ENCODE assay signal across 8 cellular contexts in the genomic region with DNA sequence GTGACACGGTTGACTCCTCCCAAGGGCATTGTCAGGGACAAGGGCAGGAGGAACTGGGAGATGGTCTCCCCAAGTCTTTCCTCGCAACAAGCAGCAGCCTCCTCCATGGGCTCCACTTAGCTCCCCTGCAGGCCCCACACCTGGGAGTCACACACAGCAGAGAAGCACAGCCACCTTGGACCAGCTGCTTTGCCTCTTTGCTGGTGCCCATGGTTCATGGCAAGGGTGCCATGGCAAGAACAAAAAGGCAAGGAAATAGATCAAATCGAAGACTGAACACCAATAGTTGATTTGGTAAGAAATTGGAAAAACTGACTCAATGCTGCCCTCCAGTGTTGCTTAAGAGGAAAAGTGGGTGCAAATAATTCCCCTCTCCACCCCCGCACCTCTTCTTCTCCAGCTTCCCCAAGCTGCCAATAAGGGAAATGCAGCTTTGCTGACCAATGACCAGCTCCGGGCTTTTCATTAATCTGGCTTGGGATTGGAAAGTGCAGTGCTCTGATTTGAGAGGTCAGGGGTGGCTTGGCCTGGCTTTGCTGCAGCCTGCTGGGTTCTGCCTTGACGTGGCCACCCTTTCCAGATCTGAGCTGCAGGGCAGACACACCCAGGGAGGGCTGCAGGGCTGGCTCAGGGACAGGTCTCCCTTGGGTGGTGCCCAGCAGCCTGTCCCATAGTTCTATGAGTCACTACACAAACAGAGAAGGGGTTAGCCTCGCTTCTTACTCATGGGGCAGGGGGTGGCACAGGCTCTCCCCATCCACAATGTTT.
DNase-seq lines count a peak whose midpoint lies in the region; ATAC-seq and TF ChIP-seq lines count a peak whose summit lies in the region.

No MANE protein-coding gene starts in this region.

- H3K79me2 ChIP-seq in fibroblast of lung (ENCODE audit: control insufficient read depth, insufficient read depth, low read length), result no peaks in the 10 kb centered on the region

- no peaks in the 10 kb centered on the region for H3K36me3 Mint-ChIP-seq in activated T-cell treated with anti-CD3 and anti-CD28 coated beads, Interleukin-2, amount 50 U/mL, for 4 hours (ENCODE audit: insufficient read depth)
- H3K36me3 Mint-ChIP-seq in natural killer cell treated with Interleukin-12 subunit alpha and Interleukin-12 subunit beta and Interleukin-15 and Interleukin-18, amount 100 ng/mL, for 72 hours, result peaks cover 13% of the 10 kb centered on the region

- no peaks in the 10 kb centered on the region for H3K27me3 ChIP-seq in fibroblast of lung (ENCODE audit: control insufficient read depth, insufficient read depth, low read length)

- H3K27ac Mint-ChIP-seq in natural killer cell treated with Interleukin-12 subunit alpha and Interleukin-12 subunit beta and Interleukin-15 and Interleukin-18, amount 100 ng/mL, for 72 hours, result peak overlapping the region; percentile 64 to 92

- no peaks in the 10 kb centered on the region for H3K36me3 ChIP-seq in fibroblast of lung (ENCODE audit: control insufficient read depth, insufficient read depth, low read length)

- peaks cover 19% of the 10 kb centered on the region for H3K9me3 Mint-ChIP-seq in activated T-cell treated with anti-CD3 and anti-CD28 coated beads, Interleukin-2, amount 50 U/mL, for 4 hours
- peaks cover 6% of the 10 kb centered on the region for H3K9me3 Mint-ChIP-seq in natural killer cell treated with Interleukin-12 subunit alpha and Interleukin-12 subunit beta and Interleukin-15 and Interleukin-18, amount 100 ng/mL, for 72 hours

- DNase-seq in AG08395 (ENCODE audit: low spot score) (peak; percentile 96), NCI-H82 (lab: John Stamatoyannopoulos, UW) (peak; percentile 86), fibroblast of lung (ENCODE audit: low read depth in 2 of 2) (peak; percentile 84 to 95), NCI-H187 treated with DMSO at 0.1 percent for 48 hours (lab: John Stamatoyannopoulos, UW) (no peak)
- peak; percentile 23 for DNase-seq in activated T-cell treated with anti-CD3 and anti-CD28 coated beads, Interleukin-2, amount 50 U/mL, for 4 hours
- peak; percentile 67 for DNase-seq in natural killer cell treated with Interleukin-12 subunit alpha and Interleukin-12 subunit beta and Interleukin-15 and Interleukin-18, amount 100 ng/mL, for 72 hours (ENCODE audit: low spot score)

- ATAC-seq in HG03442 (IDR thresholded peaks at IDR 0.05; ENCODE audit: unreplicated experiment), result peak; percentile 35
- peak; percentile 14 to 22 for ATAC-seq in activated T-cell treated with anti-CD3 and anti-CD28 coated beads, Interleukin-2, amount 50 U/mL, for 4 hours
- ATAC-seq in natural killer cell treated with Interleukin-12 subunit alpha and Interleukin-12 subunit beta and Interleukin-15 and Interleukin-18, amount 100 ng/mL, for 72 hours, result peak; percentile 61 to 63

- no peak overlapping the region for H3K9ac ChIP-seq in fibroblast of lung (ENCODE audit: insufficient read depth, low read length)

- H3K4me3 ChIP-seq in fibroblast of lung (replicated peaks in 1 of 4; ENCODE audit: control extremely low read depth in 1 of 4, insufficient read depth in 1 of 4, low read depth in 3 of 4, low read length in 4 of 4), result peak overlapping the region in 1 of 4 experiments; percentile 7

- H3K27me3 Mint-ChIP-seq in activated T-cell treated with anti-CD3 and anti-CD28 coated beads, Interleukin-2, amount 50 U/mL, for 4 hours (ENCODE audit: low read depth), result peaks cover 2% of the 10 kb centered on the region
- no peaks in the 10 kb centered on the region for H3K27me3 Mint-ChIP-seq in natural killer cell treated with Interleukin-12 subunit alpha and Interleukin-12 subunit beta and Interleukin-15 and Interleukin-18, amount 100 ng/mL, for 72 hours

- peaks cover 23% of the 10 kb centered on the region for H3K4me1 ChIP-seq in fibroblast of lung (ENCODE audit: control insufficient read depth, extremely low read depth, insufficient read depth, low read length)

- no peaks in the 10 kb centered on the region for H3K9me3 ChIP-seq in fibroblast of lung (ENCODE audit: control insufficient read depth, insufficient read depth, low read depth, low read length)

- H4K20me1 ChIP-seq in fibroblast of lung (ENCODE audit: control insufficient read depth, extremely low read depth, insufficient read depth, low read length), result no peaks in the 10 kb centered on the region

- peak overlapping the region; percentile 67 for H2AFZ ChIP-seq in fibroblast of lung (ENCODE audit: low read length)

- H3K4me3 Mint-ChIP-seq in activated T-cell treated with anti-CD3 and anti-CD28 coated beads, Interleukin-2, amount 50 U/mL, for 4 hours, result no peak overlapping the region
- H3K4me3 Mint-ChIP-seq in natural killer cell treated with Interleukin-12 subunit alpha and Interleukin-12 subunit beta and Interleukin-15 and Interleukin-18, amount 100 ng/mL, for 72 hours, result peak overlapping the region; percentile 73

- H3K4me2 ChIP-seq in fibroblast of lung (ENCODE audit: extremely low read depth, insufficient read depth, low read length), result peak overlapping the region; percentile 72

- H3K4me1 Mint-ChIP-seq in activated T-cell treated with anti-CD3 and anti-CD28 coated beads, Interleukin-2, amount 50 U/mL, for 4 hours (ENCODE audit: low read depth), result peaks cover 40% of the 10 kb centered on the region
- peaks cover 36% of the 10 kb centered on the region in 2 donors for H3K4me1 Mint-ChIP-seq in natural killer cell treated with Interleukin-12 subunit alpha and Interleukin-12 subunit beta and Interleukin-15 and Interleukin-18, amount 100 ng/mL, for 72 hours (ENCODE audit: low read depth in 2 of 2)

- TF ChIP-seq CTCF in GM12872 (IDR thresholded peaks at IDR 0.05; ENCODE audit: insufficient read depth, low read depth, low read length) (peak; percentile 85), fibroblast of lung (conservative IDR thresholded peaks at IDR 0.05 in 1 of 2, IDR thresholded peaks at IDR 0.05 in 1 of 2; ENCODE audit: low read depth in 1 of 2, low read length in 2 of 2) (peak; percentile 95 to 97)

- H3K27ac ChIP-seq in fibroblast of lung (ENCODE audit: insufficient read depth, low read length), result peak overlapping the region; percentile 66
